In the genomic region with DNA sequence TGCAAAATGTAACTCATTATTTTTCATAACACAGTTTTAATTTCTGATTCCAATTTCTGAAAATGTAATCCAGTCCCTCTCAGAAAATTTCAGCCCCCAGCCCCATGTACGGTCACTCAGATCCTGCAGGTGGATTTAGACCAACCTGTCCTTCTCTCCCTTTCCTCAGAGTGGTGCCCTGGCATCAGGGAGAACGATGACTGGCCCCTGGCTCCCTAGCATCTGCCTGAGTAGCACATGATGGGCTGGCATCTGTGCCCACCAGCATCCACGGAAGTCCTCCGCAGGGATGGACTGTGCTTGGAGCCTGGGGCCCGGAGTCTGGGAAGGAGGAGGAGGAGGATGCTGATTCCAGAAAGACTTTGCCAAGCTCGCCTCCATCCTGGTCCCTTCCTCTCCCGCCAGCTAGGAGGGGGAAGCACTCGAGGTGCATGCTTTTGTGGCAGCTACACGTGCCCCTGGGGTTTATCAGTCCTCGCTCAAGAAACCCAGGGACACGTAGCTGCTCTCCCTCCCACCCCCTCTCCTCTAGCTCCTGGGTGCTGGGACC, we compare ENCODE assay signal across 1 cellular context.
TF ChIP-seq lines count a peak whose summit lies in the region.

No MANE protein-coding gene starts in this region.

TF ChIP-seq in H1, 55 proteins besides CTCF, POLR2A, EP300 and RAD21:
- TF ChIP-seq, protein P1, sequence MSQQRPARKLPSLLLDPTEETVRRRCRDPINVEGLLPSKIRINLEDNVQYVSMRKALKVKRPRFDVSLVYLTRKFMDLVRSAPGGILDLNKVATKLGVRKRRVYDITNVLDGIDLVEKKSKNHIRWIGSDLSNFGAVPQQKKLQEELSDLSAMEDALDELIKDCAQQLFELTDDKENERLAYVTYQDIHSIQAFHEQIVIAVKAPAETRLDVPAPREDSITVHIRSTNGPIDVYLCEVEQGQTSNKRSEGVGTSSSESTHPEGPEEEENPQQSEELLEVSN (IDR thresholded peaks at IDR 0.05), result 0 out of 2 replicates have a peak, but pooled peaks have one; percentile 20
- no peak for TF ChIP-seq NANOG (IDR thresholded peaks at IDR 0.05; ENCODE audit: insufficient read depth, low read depth, low read length, poor library complexity, severe bottlenecking)
- TF ChIP-seq, protein P2, sequence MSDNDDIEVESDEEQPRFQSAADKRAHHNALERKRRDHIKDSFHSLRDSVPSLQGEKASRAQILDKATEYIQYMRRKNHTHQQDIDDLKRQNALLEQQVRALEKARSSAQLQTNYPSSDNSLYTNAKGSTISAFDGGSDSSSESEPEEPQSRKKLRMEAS (IDR thresholded peaks at IDR 0.05), result peak; percentile 43; the same call in 1 of the 2 replicates
